22 cellular contexts compared by ENCODE assay signal in genomic region chr9:126548312-126548711, GRCh38.
"Had no signal": no experiment of that assay in that cellular context is flagged by ENCODE, and none has a peak within 500 bp of the region (broad histone marks: within the 10 kb centered on the region; RNA-seq: fewer than 3 reads in every experiment).

No MANE protein-coding gene starts in this region.

- H3K9me3 ChIP-seq: esophagus squamous epithelium, gastroesophageal sphincter, left ventricle myocardium inferior, testis, tibial nerve had no signal

- H3K27ac Mint-ChIP-seq: dendritic cell treated with granulocyte-macrophage colony-stimulating factor and Interleukin-4, amounts not matched to agents 40 ng/mL and 50 ng/mL, for 4 days; immature natural killer cell; naive B cell; nephron; stimulated activated naive B cell treated with anti-CD40 and anti-IgM and Interleukin-4, amounts not matched to agents 10 μg/mL and 1 μg/mL and 100 μg/mL, for 72 hours; stimulated activated naive CD8-positive, alpha-beta T cell treated with anti-CD3 and anti-CD28 coated beads, Interleukin-15, amount 100 ng/mL, for 72 hours had no signal

- H3K4me1 ChIP-seq: esophagus squamous epithelium, gastroesophageal sphincter, testis, tibial nerve had no signal

- DNase-seq: cerebellar nuclear complex; esophagus squamous epithelium; foreskin fibroblast; glutamatergic neuron; immature natural killer cell; left ventricle myocardium inferior; mesenchymal stem cell; midbrain; naive B cell; stimulated activated CD4-positive, alpha-beta T cell treated with anti-CD3 and anti-CD28 coated beads, Interleukin-1b, Interleukin-23, amount 100 ng/mL, for 48 hours; stimulated activated CD4-positive, alpha-beta T cell treated with anti-CD3 and anti-CD28 coated beads, Interleukin-4, amount 100 ng/mL, for 24 hours; stimulated activated naive B cell treated with anti-CD40 and anti-IgM and Interleukin-4, amounts not matched to agents 10 μg/mL and 1 μg/mL and 100 μg/mL, for 72 hours; stimulated activated naive CD8-positive, alpha-beta T cell treated with anti-CD3 and anti-CD28 coated beads, Interleukin-15, amount 100 ng/mL, for 72 hours; testis had no signal

- H3K27ac ChIP-seq: esophagus squamous epithelium, gastroesophageal sphincter, left ventricle myocardium inferior, testis, tibial nerve had no signal

- H3K4me1 Mint-ChIP-seq: immature natural killer cell; nephron; stimulated activated naive CD8-positive, alpha-beta T cell treated with anti-CD3 and anti-CD28 coated beads, Interleukin-15, amount 100 ng/mL, for 72 hours had no signal

- H3K36me3 ChIP-seq: esophagus squamous epithelium, gastroesophageal sphincter, left ventricle myocardium inferior, tibial nerve had no signal

- H3K4me3 Mint-ChIP-seq: dendritic cell treated with granulocyte-macrophage colony-stimulating factor and Interleukin-4, amounts not matched to agents 40 ng/mL and 50 ng/mL, for 4 days; immature natural killer cell; naive B cell; nephron; stimulated activated naive B cell treated with anti-CD40 and anti-IgM and Interleukin-4, amounts not matched to agents 10 μg/mL and 1 μg/mL and 100 μg/mL, for 72 hours; stimulated activated naive CD8-positive, alpha-beta T cell treated with anti-CD3 and anti-CD28 coated beads, Interleukin-15, amount 100 ng/mL, for 72 hours had no signal

- H3K9me3 Mint-ChIP-seq: dendritic cell treated with granulocyte-macrophage colony-stimulating factor and Interleukin-4, amounts not matched to agents 40 ng/mL and 50 ng/mL, for 4 days; immature natural killer cell; naive B cell; nephron; stimulated activated naive B cell treated with anti-CD40 and anti-IgM and Interleukin-4, amounts not matched to agents 10 μg/mL and 1 μg/mL and 100 μg/mL, for 72 hours; stimulated activated naive CD8-positive, alpha-beta T cell treated with anti-CD3 and anti-CD28 coated beads, Interleukin-15, amount 100 ng/mL, for 72 hours had no signal

- H3K27me3 ChIP-seq: testis had no signal

- H3K27me3 Mint-ChIP-seq: stimulated activated naive CD8-positive, alpha-beta T cell treated with anti-CD3 and anti-CD28 coated beads, Interleukin-15, amount 100 ng/mL, for 72 hours had no signal

- ATAC-seq: gastroesophageal sphincter; stimulated activated naive B cell treated with anti-CD40 and anti-IgM and Interleukin-4, amounts not matched to agents 10 μg/mL and 1 μg/mL and 100 μg/mL, for 72 hours; stimulated activated naive CD8-positive, alpha-beta T cell treated with anti-CD3 and anti-CD28 coated beads, Interleukin-15, amount 100 ng/mL, for 72 hours had no signal

- H3K4me2 ChIP-seq: smooth muscle cell had no signal

- FAIRE-seq: colon, keratinocyte had no signal

- H3K4me3 ChIP-seq: esophagus squamous epithelium, gastroesophageal sphincter, left ventricle myocardium inferior, lung, smooth muscle cell, testis, tibial nerve had no signal

- H3K36me3 Mint-ChIP-seq: immature natural killer cell; naive B cell; stimulated activated naive B cell treated with anti-CD40 and anti-IgM and Interleukin-4, amounts not matched to agents 10 μg/mL and 1 μg/mL and 100 μg/mL, for 72 hours had no signal
